25 cellular contexts compared by ENCODE assay signal in the genomic region with DNA sequence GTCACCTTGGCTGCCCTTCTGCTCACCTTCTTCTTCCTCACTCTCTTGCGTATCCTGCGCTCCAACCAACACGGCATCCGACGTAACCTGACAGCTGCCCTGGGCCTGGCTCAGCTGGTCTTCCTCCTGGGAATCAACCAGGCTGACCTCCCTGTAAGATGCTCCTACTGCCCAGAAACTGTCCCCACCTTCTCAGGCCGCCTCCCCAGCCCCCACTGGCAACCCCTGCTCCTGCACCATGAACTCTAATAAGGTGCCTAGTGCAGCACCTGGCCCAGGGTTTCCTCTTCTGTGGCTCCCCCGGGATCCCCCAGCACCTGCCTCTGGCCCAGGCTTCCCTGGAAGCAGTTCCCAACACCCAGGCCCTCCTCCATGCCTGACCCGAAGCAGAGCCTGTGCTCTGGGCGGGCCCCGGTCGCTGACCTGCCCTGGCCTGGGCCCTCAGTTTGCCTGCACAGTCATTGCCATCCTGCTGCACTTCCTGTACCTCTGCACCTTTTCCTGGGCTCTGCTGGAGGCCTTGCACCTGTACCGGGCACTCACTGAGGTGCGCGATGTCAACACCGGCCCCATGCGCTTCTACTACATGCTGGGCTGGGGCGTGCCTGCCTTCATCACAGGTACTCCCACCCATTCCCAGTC. TPM values are rescaled to one million over a fixed set of nuclear protein-coding genes. Genes with fewer than 3 reads are reported as not detected.
DNase-seq lines count a peak whose midpoint lies in the region; ATAC-seq, FAIRE-seq and TF ChIP-seq lines count a peak whose summit lies in the region.
"Had no signal": no experiment of that assay in that cellular context is flagged by ENCODE, and none has a peak within 500 bp of the region (broad histone marks: within the 10 kb centered on the region; RNA-seq: fewer than 3 reads in every experiment).

No MANE protein-coding gene starts in this region.

- H3K27me3 Mint-ChIP-seq in neural progenitor cell (ENCODE audit: insufficient read depth, low read depth) (peaks cover 10% of the 10 kb centered on the region), Calu3 (ENCODE audit: unreplicated experiment) (no peaks in the 10 kb centered on the region)
- H3K27me3 Mint-ChIP-seq in stimulated activated naive CD8-positive, alpha-beta T cell treated with anti-CD3 and anti-CD28 coated beads, Interleukin-15, amount 100 ng/mL, for 72 hours, result no peaks in the 10 kb centered on the region
- H3K27me3 Mint-ChIP-seq: CD4-positive, alpha-beta memory T cell had no signal

- H3K4me3 Mint-ChIP-seq in neural progenitor cell, result no peak overlapping the region
- H3K4me3 Mint-ChIP-seq in Calu3 (ENCODE audit: low read depth, unreplicated experiment), result no peak overlapping the region
- H3K4me3 Mint-ChIP-seq in stimulated activated naive CD8-positive, alpha-beta T cell treated with anti-CD3 and anti-CD28 coated beads, Interleukin-15, amount 100 ng/mL, for 72 hours, result no peak overlapping the region
- H3K4me3 Mint-ChIP-seq: CD4-positive, alpha-beta memory T cell had no signal

- intact Hi-C loops in dorsolateral prefrontal cortex (cut with DNase I) (loop anchor here (5.0 to 10.0 kb wide), 2 partner anchors 42 to 155 kb away; partner anchors contain the start of gene ELAPOR1 (in 1 of the 2)), Calu3 (cut with micrococcal nuclease; ENCODE audit: unreplicated experiment) (no loop called here)

- H3K4me1 Mint-ChIP-seq in neural progenitor cell (peaks cover 9% of the 10 kb centered on the region), Calu3 (ENCODE audit: low read depth, unreplicated experiment) (peaks cover 13% of the 10 kb centered on the region)
- H3K4me1 Mint-ChIP-seq in stimulated activated naive CD8-positive, alpha-beta T cell treated with anti-CD3 and anti-CD28 coated beads, Interleukin-15, amount 100 ng/mL, for 72 hours, result no peaks in the 10 kb centered on the region

- no peak overlapping the region for H3K4me3 ChIP-seq in dorsolateral prefrontal cortex
- H3K4me3 ChIP-seq in neural progenitor cell, result no peak overlapping the region
- H3K4me3 ChIP-seq: BLaER1 had no signal

- H3K9me3 Mint-ChIP-seq in activated naive CD4-positive, alpha-beta T cell treated with anti-CD3 and anti-CD28 coated beads, Interleukin-2, amount 50 U/mL, for 72 hours, result no peaks in the 10 kb centered on the region
- H3K9me3 Mint-ChIP-seq in neural progenitor cell (no peaks in the 10 kb centered on the region), Calu3 (ENCODE audit: low read depth, unreplicated experiment) (peaks cover 2% of the 10 kb centered on the region)
- no peaks in the 10 kb centered on the region for H3K9me3 Mint-ChIP-seq in stimulated activated naive CD8-positive, alpha-beta T cell treated with anti-CD3 and anti-CD28 coated beads, Interleukin-15, amount 100 ng/mL, for 72 hours
- H3K9me3 Mint-ChIP-seq: CD4-positive, alpha-beta memory T cell had no signal

- TF ChIP-seq CTCF in dorsolateral prefrontal cortex (IDR thresholded peaks at IDR 0.05 in 54 of 56, conservative IDR thresholded peaks at IDR 0.05 in 2 of 56; ENCODE audit: low read depth in 1 of 56, partially characterized antibody in 56 of 56) (no peak), neural progenitor cell (IDR thresholded peaks at IDR 0.05) (no peak), Calu3 (IDR thresholded peaks at IDR 0.05; ENCODE audit: unreplicated experiment) (no peak)

- H3K9ac ChIP-seq in neural progenitor cell, result no peak overlapping the region
- H3K9ac ChIP-seq: BLaER1 had no signal

- no peaks in the 10 kb centered on the region for H4K20me1 ChIP-seq in neural progenitor cell (ENCODE audit: low read depth)
- H4K20me1 ChIP-seq: BLaER1 had no signal

- no peak for TF ChIP-seq POLR2A in H54 (IDR thresholded peaks at IDR 0.05; ENCODE audit: low read depth, low read length)

- peak overlapping the region; percentile 9 to 29 for H3K27ac Mint-ChIP-seq in activated naive CD4-positive, alpha-beta T cell treated with anti-CD3 and anti-CD28 coated beads, Interleukin-2, amount 50 U/mL, for 72 hours
- H3K27ac Mint-ChIP-seq in neural progenitor cell, result peak overlapping the region; percentile 72
- H3K27ac Mint-ChIP-seq in Calu3 (ENCODE audit: unreplicated experiment), result no peak overlapping the region
- no peak overlapping the region for H3K27ac Mint-ChIP-seq in stimulated activated naive CD8-positive, alpha-beta T cell treated with anti-CD3 and anti-CD28 coated beads, Interleukin-15, amount 100 ng/mL, for 72 hours

- CTCF ChIA-PET in Calu3 (lab: Charles Lee), result no interaction called here

- no peaks in the 10 kb centered on the region for H3K4me1 ChIP-seq in neural progenitor cell

- no peaks in the 10 kb centered on the region for H3K36me3 ChIP-seq in neural progenitor cell

- no peak for FAIRE-seq in H54 (lab: Jason Lieb, UNC)
- FAIRE-seq: GM12891, RCC 7860 had no signal

- H2AFZ ChIP-seq in neural progenitor cell (replicated peaks), result no peak overlapping the region

- H3F3A ChIP-seq in neural progenitor cell (ENCODE audit: low read depth), result no peaks in the 10 kb centered on the region

- H3K36me3 Mint-ChIP-seq in activated naive CD4-positive, alpha-beta T cell treated with anti-CD3 and anti-CD28 coated beads, Interleukin-2, amount 50 U/mL, for 72 hours, result no peaks in the 10 kb centered on the region
- H3K36me3 Mint-ChIP-seq in neural progenitor cell (peaks cover 29% of the 10 kb centered on the region), Calu3 (ENCODE audit: insufficient read depth, unreplicated experiment) (peaks cover 25% of the 10 kb centered on the region)
- H3K36me3 Mint-ChIP-seq: CD4-positive, alpha-beta memory T cell had no signal

- ATAC-seq in activated naive CD4-positive, alpha-beta T cell treated with anti-CD3 and anti-CD28 coated beads, Interleukin-2, amount 50 U/mL, for 72 hours, result no peak
- no peak for ATAC-seq in stimulated activated naive CD8-positive, alpha-beta T cell treated with anti-CD3 and anti-CD28 coated beads, Interleukin-15, amount 100 ng/mL, for 72 hours

- H3K27ac ChIP-seq in dorsolateral prefrontal cortex (peak overlapping the region in 43 of 59 donors; percentile 8 to 100 (median 93)), neural progenitor cell (no peak overlapping the region), temporal lobe (ENCODE audit: low read depth, low read length) (peak overlapping the region; percentile 94)
- H3K27ac ChIP-seq: 22Rv1, BLaER1 had no signal

- no peaks in the 10 kb centered on the region for H3K9me3 ChIP-seq in neural progenitor cell (ENCODE audit: low read depth)
- H3K9me3 ChIP-seq: BLaER1, Caco-2 had no signal

- H3K79me2 ChIP-seq in neural progenitor cell (ENCODE audit: low read depth), result no peaks in the 10 kb centered on the region

- H3K4me2 ChIP-seq in neural progenitor cell, result no peak overlapping the region
- H3K4me2 ChIP-seq: BLaER1 had no signal

- H3K27me3 ChIP-seq in dorsolateral prefrontal cortex (no peaks in the 10 kb centered on the region), neural progenitor cell (no peaks in the 10 kb centered on the region)
- H3K27me3 ChIP-seq: BLaER1 had no signal

- DNase-seq in activated naive CD4-positive, alpha-beta T cell treated with anti-CD3 and anti-CD28 coated beads, Interleukin-2, amount 50 U/mL, for 72 hours (ENCODE audit: low spot score in 2 of 2), result no peak
- no peak for DNase-seq in activated naive CD4-positive, alpha-beta T cell (lab: John Stamatoyannopoulos, UW)
- DNase-seq in dorsolateral prefrontal cortex, result peak in 1 of 10 donors; percentile 41
- no peak for DNase-seq in neural progenitor cell (ENCODE audit: low spot score)
- DNase-seq in Calu3, result no peak
- DNase-seq in stimulated activated naive CD8-positive, alpha-beta T cell treated with anti-CD3 and anti-CD28 coated beads, Interleukin-15, amount 100 ng/mL, for 72 hours, result no peak
- no peak for DNase-seq in H54 (ENCODE audit: insufficient read length, low spot score)
- DNase-seq: ACHN; Caco-2; CD4-positive, alpha-beta memory T cell; DND-41; GOT3; Karpas-422; MV-4-11; NCI-H187 treated with DMSO at 0.1 percent for 48 hours; NCI-H2107; NCI-H446 treated with DMSO at 0.1 percent for 48 hours; NCI-H526 treated with DMSO at 0.1 percent for 48 hours; OCI-M1 had no signal

- BruUV-seq in Calu3 (replicated peaks; lab: Mats Ljungman, UMichigan), result no TSS peak

RNA-seq across cellular contexts. Expression of gene PSRC1, which starts 12.8 kb away (rescaled TPM):
- total RNA-seq in activated naive CD4-positive, alpha-beta T cell treated with anti-CD3 and anti-CD28 coated beads, Interleukin-2, amount 50 U/mL, for 72 hours, result 10 to 100 TPM; 20.5 to 23.9 TPM
- total RNA-seq in dorsolateral prefrontal cortex (100 to 1,000 TPM in 19 of 120 experiments, 10 to 100 TPM in 101; 52.9 to 176 (median 79.2) TPM), neural progenitor cell (ENCODE audit: low replicate concordance) (78.1 and 134 TPM in 2 replicates), temporal lobe (6.9 TPM), Calu3 (2022) (17.1 and 21.3 TPM in 2 replicates)

RNA-seq across cellular contexts. Expression of gene CELSR2, which starts 20.8 kb away (rescaled TPM):
- 1 to 10 TPM in 1 of 2 donors, under 1 TPM in 1; 0.39 to 3.9 TPM for total RNA-seq in activated naive CD4-positive, alpha-beta T cell treated with anti-CD3 and anti-CD28 coated beads, Interleukin-2, amount 50 U/mL, for 72 hours
- 100 to 1,000 TPM; 115 to 213 (median 171) TPM for total RNA-seq in dorsolateral prefrontal cortex
- total RNA-seq in neural progenitor cell (ENCODE audit: low replicate concordance), result 11.1 and 26.5 TPM in 2 replicates
- 46.5 TPM for total RNA-seq in temporal lobe
- 5.1 and 5.3 TPM in 2 replicates for total RNA-seq in Calu3 (2022)

RNA-seq across cellular contexts. Expression of gene MYBPHL, which starts 36.7 kb away (rescaled TPM):
- not detected for total RNA-seq in activated naive CD4-positive, alpha-beta T cell treated with anti-CD3 and anti-CD28 coated beads, Interleukin-2, amount 50 U/mL, for 72 hours
- total RNA-seq in dorsolateral prefrontal cortex (10 to 100 TPM in 14 of 120 experiments, 1 to 10 TPM in 106; 1.9 to 14.4 (median 6.7) TPM), neural progenitor cell (ENCODE audit: low replicate concordance) (not detected in 2 replicates), temporal lobe (not detected), Calu3 (2022) (not detected in 2 replicates)
- total RNA-seq: Caco-2; CD4-positive, alpha-beta memory T cell; M059J had no signal

RNA-seq across cellular contexts. Expression of gene SARS1, which starts 56.4 kb away (rescaled TPM):
- total RNA-seq in activated naive CD4-positive, alpha-beta T cell treated with anti-CD3 and anti-CD28 coated beads, Interleukin-2, amount 50 U/mL, for 72 hours, result 100 to 1,000 TPM; 179 to 273 TPM
- total RNA-seq in dorsolateral prefrontal cortex (100 to 1,000 TPM; 109 to 280 (median 226) TPM), neural progenitor cell (ENCODE audit: low replicate concordance) (118 and 128 TPM in 2 replicates), temporal lobe (109 TPM), Calu3 (2022) (119 and 129 TPM in 2 replicates)

Comparison
In these comparisons a context has a peak if more than half of its experiments do, and no peak if none do; other contexts are left out.
1. H3K27ac Mint-ChIP-seq: peak in activated naive CD4-positive, alpha-beta T cell treated with anti-CD3 and anti-CD28 coated beads, Interleukin-2, amount 50 U/mL, for 72 hours (2 of 2) and neural progenitor cell (single experiment); none in Calu3 (single experiment) and stimulated activated naive CD8-positive, alpha-beta T cell treated with anti-CD3 and anti-CD28 coated beads, Interleukin-15, amount 100 ng/mL, for 72 hours (0 of 2).